8 cellular contexts compared by ENCODE assay signal in genomic region chr2:186590538-186591441, GRCh38. TPM values are rescaled to one million over a fixed set of nuclear protein-coding genes. Genes with fewer than 3 reads are reported as not detected.
A peak's percentile ranks its signal among the peaks of the same experiment; 100 is the strongest.
DNase-seq lines count a peak whose midpoint lies in the region; ATAC-seq, FAIRE-seq and TF ChIP-seq lines count a peak whose summit lies in the region.

No MANE protein-coding gene starts in this region.

- FAIRE-seq in kidney (lab: Jason Lieb, UNC): no peak

- H3K4me3 ChIP-seq in AG09309 (ENCODE audit: control insufficient read depth, low read depth, low read length) (peak overlapping the region; percentile 84), GM12865 (ENCODE audit: low read depth, low read length) (peak overlapping the region; percentile 90), HL-60 (replicated peaks; ENCODE audit: insufficient read depth, low read length) (peak overlapping the region; percentile 86), kidney (ENCODE audit: low read length in 2 of 2) (peak overlapping the region; percentile 93 to 97)

- H3K27ac ChIP-seq in HL-60 (replicated peaks): peak overlapping the region; percentile 93
- H3K27ac ChIP-seq in kidney (ENCODE audit: low read depth in 2 of 2, low read length in 2 of 2): peak overlapping the region; percentile 92 to 96

- H3K9me3 ChIP-seq in kidney (ENCODE audit: control insufficient read depth in 1 of 2, low read length in 2 of 2): no peaks in the 10 kb centered on the region

- no peaks in the 10 kb centered on the region for H3K9me3 Mint-ChIP-seq in stimulated activated effector memory CD8-positive, alpha-beta T cell treated with anti-CD3 and anti-CD28 coated beads, Interleukin-12 subunit alpha, Interleukin-12 subunit beta, amount 100 ng/mL, for 72 hours

- no peaks in the 10 kb centered on the region for H3K27me3 ChIP-seq in HL-60 (ENCODE audit: insufficient read depth, poor library complexity, severe bottlenecking)

- peaks cover 35% of the 10 kb centered on the region for H3K4me1 Mint-ChIP-seq in stimulated activated effector memory CD8-positive, alpha-beta T cell treated with anti-CD3 and anti-CD28 coated beads, Interleukin-12 subunit alpha, Interleukin-12 subunit beta, amount 100 ng/mL, for 72 hours

- in situ Hi-C loops in SK-MEL-5 (cut with HindIII; ENCODE audit: low pct_unique_long_range_greater_than_20kb, low sequenced_read_pairs): no loop called here

- peak overlapping the region; percentile 12 to 82 for H3K9ac ChIP-seq in kidney (ENCODE audit: low read length in 2 of 2)

- H3K4me3 Mint-ChIP-seq in stimulated activated effector memory CD8-positive, alpha-beta T cell treated with anti-CD3 and anti-CD28 coated beads, Interleukin-12 subunit alpha, Interleukin-12 subunit beta, amount 100 ng/mL, for 72 hours: peak overlapping the region; percentile 77

- intact Hi-C loops in kidney (cut with DNase I): no loop called here

- peak overlapping the region; percentile 80 for H3K27ac Mint-ChIP-seq in stimulated activated effector memory CD8-positive, alpha-beta T cell treated with anti-CD3 and anti-CD28 coated beads, Interleukin-12 subunit alpha, Interleukin-12 subunit beta, amount 100 ng/mL, for 72 hours

- DNase-seq in AG09309 (ENCODE audit: low read depth): no peak
- peak; percentile 44 for DNase-seq in GM12865 (ENCODE audit: low read depth)
- DNase-seq in HL-60 (ENCODE audit: low read depth in 1 of 2, low spot score in 1 of 2): peak in 1 of 2 experiments; percentile 41
- DNase-seq in SK-MEL-5 (ENCODE audit: low read depth, low spot score): peak; percentile 49
- DNase-seq in cerebellum (ENCODE audit: low spot score): peak; percentile 34
- DNase-seq in kidney: peak; percentile 83
- peak; percentile 4 to 56 for DNase-seq in stimulated activated effector memory CD8-positive, alpha-beta T cell treated with anti-CD3 and anti-CD28 coated beads, Interleukin-12 subunit alpha, Interleukin-12 subunit beta, amount 100 ng/mL, for 72 hours (ENCODE audit: low spot score in 2 of 2)
- DNase-seq in T-helper 9 cell: no peak

- no peak for TF ChIP-seq CTCF in AG09309 (IDR thresholded peaks at IDR 0.05; ENCODE audit: control insufficient read depth, insufficient read depth, low read depth, low read length, missing control alignments)
- no peak for TF ChIP-seq CTCF in GM12865 (IDR thresholded peaks at IDR 0.05; ENCODE audit: insufficient read depth, low read depth, low read length, missing control alignments)
- no peak for TF ChIP-seq CTCF in HL-60 (IDR thresholded peaks at IDR 0.05; ENCODE audit: insufficient read depth, low read length)
- no peak for TF ChIP-seq CTCF in kidney (IDR thresholded peaks at IDR 0.05; ENCODE audit: borderline replicate concordance, extremely low read depth, insufficient read depth)

- peaks cover 6 to 16% of the 10 kb centered on the region in 2 donors for H3K4me1 ChIP-seq in kidney (ENCODE audit: control insufficient read depth in 1 of 2, insufficient read depth in 1 of 2, low read depth in 1 of 2, low read length in 2 of 2)

- no peaks in the 10 kb centered on the region for H3K36me3 ChIP-seq in kidney (ENCODE audit: control insufficient read depth in 1 of 2, insufficient read depth in 2 of 2, low read length in 2 of 2)

- peak; percentile 55 for ATAC-seq in stimulated activated effector memory CD8-positive, alpha-beta T cell treated with anti-CD3 and anti-CD28 coated beads, Interleukin-12 subunit alpha, Interleukin-12 subunit beta, amount 100 ng/mL, for 72 hours

- H3K36me3 Mint-ChIP-seq in stimulated activated effector memory CD8-positive, alpha-beta T cell treated with anti-CD3 and anti-CD28 coated beads, Interleukin-12 subunit alpha, Interleukin-12 subunit beta, amount 100 ng/mL, for 72 hours: peaks cover 18% of the 10 kb centered on the region

RNA-seq across cellular contexts. Expression of gene ITGAV, which starts 0.9 kb away (rescaled TPM):
- 63.4 and 78.0 TPM in 2 replicates for total RNA-seq in SK-MEL-5 (2014; rRNA removed; shearing (Covaris generic))
- polyA plus RNA-seq in SK-MEL-5 (2015; cell fraction: cytosol; rRNA removed): 43.8 and 63.9 TPM in 2 replicates
- polyA plus RNA-seq in SK-MEL-5 (2015; cell fraction: nucleus; rRNA removed): 59.6 and 82.6 TPM in 2 replicates
- total RNA-seq in cerebellum (60.7 TPM), kidney (99.0 TPM)
- polyA plus RNA-seq in kidney (ENCODE audit: insufficient read depth, low read depth, low replicate concordance): 26.3 TPM

Comparison
In these comparisons a context has a peak if more than half of its experiments do, and no peak if none do; other contexts are left out.
1. DNase-seq: peak in GM12865 (single experiment), SK-MEL-5 (single experiment), cerebellum (single experiment), kidney (single experiment) and stimulated activated effector memory CD8-positive, alpha-beta T cell treated with anti-CD3 and anti-CD28 coated beads, Interleukin-12 subunit alpha, Interleukin-12 subunit beta, amount 100 ng/mL, for 72 hours (2 of 2); none in AG09309 (single experiment) and T-helper 9 cell (single experiment).
2. Peak in every context shown above with its lines, with median percentiles within 50 percentile points of each other: H3K4me3 ChIP-seq.